ENCODE assay signal across 8 cellular contexts in genomic region chr2:42089340-42089925, GRCh38.
DNase-seq lines count a peak whose midpoint lies in the region; ATAC-seq and TF ChIP-seq lines count a peak whose summit lies in the region.

No MANE protein-coding gene starts in this region.

- peak; percentile 90 for ATAC-seq in GM21360 (IDR thresholded peaks at IDR 0.05; ENCODE audit: unreplicated experiment)
- ATAC-seq in HG03521 (IDR thresholded peaks at IDR 0.05; ENCODE audit: unreplicated experiment), result peak; percentile 88
- ATAC-seq in SK-N-SH treated with all-trans-retinoic acid at 6 μM for 48 hours, result peak; percentile 52
- ATAC-seq in stimulated activated naive CD8-positive, alpha-beta T cell treated with anti-CD3 and anti-CD28 coated beads, Interleukin-15, amount 100 ng/mL, for 72 hours, result peak; percentile 80

- H3K4me3 Mint-ChIP-seq in stimulated activated naive CD8-positive, alpha-beta T cell treated with anti-CD3 and anti-CD28 coated beads, Interleukin-15, amount 100 ng/mL, for 72 hours, result no peak overlapping the region

- no peak overlapping the region for H3K27ac Mint-ChIP-seq in stimulated activated naive CD8-positive, alpha-beta T cell treated with anti-CD3 and anti-CD28 coated beads, Interleukin-15, amount 100 ng/mL, for 72 hours

- H3K9me3 Mint-ChIP-seq in stimulated activated naive CD8-positive, alpha-beta T cell treated with anti-CD3 and anti-CD28 coated beads, Interleukin-15, amount 100 ng/mL, for 72 hours, result no peaks in the 10 kb centered on the region

- DNase-seq in COR-L47 (lab: John Stamatoyannopoulos, UW), result peak; percentile 22
- peak; percentile 53 for DNase-seq in astrocyte of the hippocampus (ENCODE audit: low read depth, low spot score)
- DNase-seq in kidney tubule cell (ENCODE audit: low spot score), result peak; percentile 62
- peak; percentile 60 to 76 for DNase-seq in stimulated activated naive CD8-positive, alpha-beta T cell treated with anti-CD3 and anti-CD28 coated beads, Interleukin-15, amount 100 ng/mL, for 72 hours
- no peak for DNase-seq in Ammon's horn (ENCODE audit: low spot score)

- peaks cover 6% of the 10 kb centered on the region for H3K4me1 Mint-ChIP-seq in stimulated activated naive CD8-positive, alpha-beta T cell treated with anti-CD3 and anti-CD28 coated beads, Interleukin-15, amount 100 ng/mL, for 72 hours

- H3K27me3 Mint-ChIP-seq in stimulated activated naive CD8-positive, alpha-beta T cell treated with anti-CD3 and anti-CD28 coated beads, Interleukin-15, amount 100 ng/mL, for 72 hours, result peaks cover 10% of the 10 kb centered on the region

TF ChIP-seq in SK-N-SH treated with all-trans-retinoic acid at 6 μM for 48 hours, 23 proteins besides CTCF, POLR2A, EP300 and RAD21:
- TF ChIP-seq CSRNP3 (CRISPR knock-in tag; IDR thresholded peaks at IDR 0.05) (no peak), TSHZ2 (CRISPR knock-in tag; IDR thresholded peaks at IDR 0.05) (no peak), PATZ1 (CRISPR knock-in tag; IDR thresholded peaks at IDR 0.05; ENCODE audit: borderline replicate concordance) (no peak), ZNF70 (CRISPR knock-in tag; IDR thresholded peaks at IDR 0.05) (no peak), PPARA (CRISPR knock-in tag; IDR thresholded peaks at IDR 0.05; ENCODE audit: borderline replicate concordance) (no peak), ESRRG (CRISPR knock-in tag; IDR thresholded peaks at IDR 0.05) (no peak), GLIS3 (CRISPR knock-in tag; IDR thresholded peaks at IDR 0.05) (no peak), ZNF8 (CRISPR knock-in tag; IDR thresholded peaks at IDR 0.05) (no peak), ZFP30 (CRISPR knock-in tag; IDR thresholded peaks at IDR 0.05) (no peak), ARNTL (CRISPR knock-in tag; IDR thresholded peaks at IDR 0.05; ENCODE audit: borderline replicate concordance, low read depth) (no peak), POU6F1 (CRISPR knock-in tag; IDR thresholded peaks at IDR 0.05; ENCODE audit: borderline replicate concordance, low read depth) (no peak), BACH2 (CRISPR knock-in tag; IDR thresholded peaks at IDR 0.05; ENCODE audit: borderline replicate concordance) (no peak), ZC3H10 (CRISPR knock-in tag; IDR thresholded peaks at IDR 0.05) (no peak), ISL1 (CRISPR knock-in tag; IDR thresholded peaks at IDR 0.05) (no peak), TCF4 (CRISPR knock-in tag; IDR thresholded peaks at IDR 0.05; ENCODE audit: borderline replicate concordance) (no peak), RARB (CRISPR knock-in tag; IDR thresholded peaks at IDR 0.05) (no peak), CSDC2 (CRISPR knock-in tag; IDR thresholded peaks at IDR 0.05) (no peak), ZFP3 (CRISPR knock-in tag; IDR thresholded peaks at IDR 0.05) (no peak), ZNF565 (CRISPR knock-in tag; conservative IDR thresholded peaks at IDR 0.05; ENCODE audit: low read depth) (no peak), OSR1 (CRISPR knock-in tag; IDR thresholded peaks at IDR 0.05) (no peak)
